Comparison of ENCODE assay signal across 8 cellular contexts in the genomic region with DNA sequence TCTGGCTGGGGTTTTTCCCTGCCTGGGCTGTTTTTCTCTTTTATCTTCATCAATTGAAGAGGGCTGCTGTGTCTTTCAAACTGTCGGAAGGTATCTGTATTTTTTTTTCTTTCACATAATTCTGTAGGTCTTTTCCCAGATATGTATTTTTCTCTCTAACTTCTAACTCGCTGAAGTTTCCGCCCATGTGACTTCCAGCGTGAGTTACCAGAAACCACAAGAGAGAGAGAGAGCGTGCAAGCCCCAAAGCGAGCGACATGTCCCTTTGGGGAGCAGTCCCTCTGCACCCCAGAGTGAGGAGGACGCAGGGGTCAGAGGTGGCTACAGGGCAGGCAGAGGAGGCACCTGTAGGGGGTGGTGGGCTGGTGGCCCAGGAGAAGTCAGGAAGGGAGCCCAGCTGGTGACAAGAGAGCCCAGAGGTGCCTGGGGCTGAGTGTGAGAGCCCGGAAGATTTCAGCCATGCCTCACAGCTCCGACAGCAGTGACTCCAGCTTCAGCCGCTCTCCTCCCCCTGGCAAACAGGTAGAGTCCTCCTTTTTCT. TPM values are rescaled to one million over a fixed set of nuclear protein-coding genes. Genes with fewer than 3 reads are reported as not detected.
DNase-seq lines count a peak whose midpoint lies in the region; ATAC-seq and TF ChIP-seq lines count a peak whose summit lies in the region.

A gene with protein sequence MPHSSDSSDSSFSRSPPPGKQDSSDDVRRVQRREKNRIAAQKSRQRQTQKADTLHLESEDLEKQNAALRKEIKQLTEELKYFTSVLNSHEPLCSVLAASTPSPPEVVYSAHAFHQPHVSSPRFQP (plus strand): TSS at position 246 of the 541 bp plus-strand sequence. CDS start 214 bp downstream, at position 460.

- DNase-seq in NK-92 treated with Interleukin-12 subunit alpha and Interleukin-12 subunit beta, amount 100 ng/mL, for 24 hours (lab: John Stamatoyannopoulos, UW) = peak; percentile 67
- DNase-seq in NK-92 (lab: John Stamatoyannopoulos, UW; ENCODE audit: unreplicated experiment) (no peak), heart right ventricle (no peak), epidermal melanocyte (ENCODE audit: insufficient read length, low spot score) (no peak), NCI-H345 treated with DMSO at 0.1 percent for 48 hours (lab: John Stamatoyannopoulos, UW; ENCODE audit: unreplicated experiment) (no peak)
- DNase-seq in activated CD8-positive, alpha-beta T cell treated with anti-CD3 and anti-CD28 coated beads for 36 hours = peak; percentile 84
- peak; percentile 54 to 72 (median 65) for DNase-seq in stimulated activated CD4-positive, alpha-beta T cell treated with anti-CD3 and anti-CD28 coated beads, TNF-alpha, amount 100 ng/mL, for 24 hours (ENCODE audit: low read depth in 3 of 3)

- peaks cover 58% of the 10 kb centered on the region for H3K4me1 Mint-ChIP-seq in activated CD8-positive, alpha-beta T cell treated with anti-CD3 and anti-CD28 coated beads for 36 hours (ENCODE audit: low read depth)

- H3K27ac Mint-ChIP-seq in activated CD8-positive, alpha-beta T cell treated with anti-CD3 and anti-CD28 coated beads for 36 hours = peak within 1 kb of the TSS; percentile 98

- H3K4me1 ChIP-seq in HUES48 (ENCODE audit: control insufficient read depth, insufficient read depth, low read length) (no peaks in the 10 kb centered on the region), heart right ventricle (peaks cover 0 to 47% (median 0%) of the 10 kb centered on the region in 9 donors)

- intact Hi-C loops in activated CD8-positive, alpha-beta T cell treated with anti-CD3 and anti-CD28 coated beads for 36 hours (cut with micrococcal nuclease) = loop anchor here (1.0 to 2.0 kb wide), 2 partner anchors 21 to 39 kb away; no protein-coding TSS in a partner anchor
- intact Hi-C loops in heart right ventricle (cut with DNase I) = no loop called here

- H3K36me3 ChIP-seq in HUES48 (ENCODE audit: control insufficient read depth, insufficient read depth, low read length) (no peaks in the 10 kb centered on the region), heart right ventricle (peaks cover 0 to 14% (median 0%) of the 10 kb centered on the region in 9 donors)

- H3K9ac ChIP-seq in HUES48 (ENCODE audit: low read depth, low read length) = no peak within 1 kb of the TSS

- no peak for TF ChIP-seq CTCF in activated CD8-positive, alpha-beta T cell treated with anti-CD3 and anti-CD28 coated beads for 36 hours (IDR thresholded peaks at IDR 0.05)
- no peak for TF ChIP-seq CTCF in heart right ventricle (IDR thresholded peaks at IDR 0.05)

- H3K4me3 ChIP-seq in HUES48 (ENCODE audit: low read depth, low read length) = no peak within 1 kb of the TSS
- H3K4me3 ChIP-seq in heart right ventricle = peak within 1 kb of the TSS in 8 of 10 donors; percentile 2 to 65 (median 18)

- POLR2A ChIA-PET in activated CD8-positive, alpha-beta T cell treated with anti-CD3 and anti-CD28 coated beads for 36 hours (lab: Charles Lee) = interaction anchor here (0.7 to 12.4 kb wide), 15 partner anchors 8 to 263 kb away, joined by 3 to 117 read pairs (median 5); no protein-coding TSS in a partner anchor

- peak within 1 kb of the TSS; percentile 90 for H3K4me3 Mint-ChIP-seq in activated CD8-positive, alpha-beta T cell treated with anti-CD3 and anti-CD28 coated beads for 36 hours

- H3K27me3 ChIP-seq in HUES48 (ENCODE audit: control insufficient read depth, insufficient read depth, low read length) = no peaks in the 10 kb centered on the region
- peaks cover 0 to 19% (median 0%) of the 10 kb centered on the region in 7 donors for H3K27me3 ChIP-seq in heart right ventricle

- H3K9me3 Mint-ChIP-seq in activated CD8-positive, alpha-beta T cell treated with anti-CD3 and anti-CD28 coated beads for 36 hours = no peaks in the 10 kb centered on the region

- peak; percentile 64 for ATAC-seq in activated CD8-positive, alpha-beta T cell treated with anti-CD3 and anti-CD28 coated beads for 36 hours
- ATAC-seq in heart right ventricle = peak in 5 of 8 donors; percentile 27 to 57 (median 45)

- 72 to 73% methylated on average over 11 of the region's 11 CpGs for WGBS in heart right ventricle, 2 donors

- no peaks in the 10 kb centered on the region for H3K9me3 ChIP-seq in HUES48 (ENCODE audit: control insufficient read depth, insufficient read depth, low read length)
- H3K9me3 ChIP-seq in heart right ventricle = no peaks in the 10 kb centered on the region

- CTCF ChIA-PET in activated CD8-positive, alpha-beta T cell treated with anti-CD3 and anti-CD28 coated beads for 36 hours (lab: Charles Lee) = interaction anchor here (1.1 to 9.3 kb wide), 9 partner anchors 8 to 218 kb away, joined by 3 to 87 read pairs (median 9); partner anchors contain the start of gene FLVCR2

- H3K36me3 Mint-ChIP-seq in activated CD8-positive, alpha-beta T cell treated with anti-CD3 and anti-CD28 coated beads for 36 hours (ENCODE audit: low read depth) = peaks cover 39% of the 10 kb centered on the region

- H3K27me3 Mint-ChIP-seq in activated CD8-positive, alpha-beta T cell treated with anti-CD3 and anti-CD28 coated beads for 36 hours = no peaks in the 10 kb centered on the region

- H3K27ac ChIP-seq in HUES48 (ENCODE audit: low read depth, low read length) (peak within 1 kb of the TSS; percentile 22), heart right ventricle (peak within 1 kb of the TSS in 1 of 10 donors; percentile 90)

RNA-seq across cellular contexts. Expression of the gene that starts here (rescaled TPM):
- total RNA-seq in activated CD8-positive, alpha-beta T cell treated with anti-CD3 and anti-CD28 coated beads for 36 hours = 10 to 100 TPM; 46.4 to 47.0 TPM
- 1 to 10 TPM in 3 of 10 donors, under 1 TPM in 2, not detected in 5; 0.34 to 3.3 (median 1.3) TPM for total RNA-seq in heart right ventricle
- polyA plus RNA-seq in heart right ventricle = 1 to 10 TPM; 1.7 TPM

Comparison
In these comparisons a context has a peak if more than half of its experiments do, and no peak if none do; other contexts are left out.
1. RNA of the gene that starts here (total RNA-seq): 46.4 to 47.0 TPM in activated CD8-positive, alpha-beta T cell treated with anti-CD3 and anti-CD28 coated beads for 36 hours; 0.34 to 3.3 TPM in heart right ventricle; every median in the first group is over 10 times any median in the second.
2. DNase-seq: peak in NK-92 treated with Interleukin-12 subunit alpha and Interleukin-12 subunit beta, amount 100 ng/mL, for 24 hours (single experiment), activated CD8-positive, alpha-beta T cell treated with anti-CD3 and anti-CD28 coated beads for 36 hours (single experiment) and stimulated activated CD4-positive, alpha-beta T cell treated with anti-CD3 and anti-CD28 coated beads, TNF-alpha, amount 100 ng/mL, for 24 hours (3 of 3); none in NK-92 (single experiment), heart right ventricle (0 of 2), epidermal melanocyte (single experiment) and NCI-H345 treated with DMSO at 0.1 percent for 48 hours (single experiment).